Comparison of ENCODE assay signal across 22 cellular contexts in the genomic region with DNA sequence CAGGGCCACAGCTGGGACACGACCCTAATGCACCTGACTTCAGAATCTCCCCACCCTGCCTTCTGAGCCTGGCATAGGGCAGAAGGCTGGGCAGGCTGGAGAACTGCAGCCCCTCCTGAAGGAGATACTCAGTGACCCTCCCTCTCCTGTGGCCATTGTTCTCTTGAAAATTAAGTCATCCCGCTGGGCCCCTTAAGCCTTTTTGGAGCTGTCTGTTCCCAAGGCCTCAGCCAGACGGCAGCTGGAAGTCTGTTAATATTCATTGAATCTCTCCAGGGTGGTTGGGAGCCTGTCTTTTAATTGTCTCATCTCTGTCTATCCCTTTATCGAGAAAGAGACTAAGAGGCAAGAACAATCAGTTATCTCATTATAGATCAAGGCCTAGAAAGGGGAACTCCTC.
"Had no signal": no experiment of that assay in that cellular context is flagged by ENCODE, and none has a peak within 500 bp of the region (broad histone marks: within the 10 kb centered on the region; RNA-seq: fewer than 3 reads in every experiment).

No MANE protein-coding gene starts in this region.

- H3K27ac Mint-ChIP-seq: activated B cell treated with CpG ODN at 0.5 μM for 24 hours; activated CD4-positive, alpha-beta memory T cell treated with anti-CD3 and anti-CD28 coated beads for 36 hours; activated naive CD8-positive, alpha-beta T cell; activated T-helper 1 cell treated with anti-CD3 and anti-CD28 coated beads, Interleukin-12 subunit alpha, Interleukin-12 subunit beta, Interleukin-2, Interleukin-4 antibody, amounts not matched to agents 30 ng/mL and 10 ng/mL and 1 ng/mL, durations not matched to agents 14 hours and 24 hours and 36 hours; dendritic cell treated with granulocyte-macrophage colony-stimulating factor and Interleukin-4, amounts not matched to agents 40 ng/mL and 50 ng/mL, for 4 days; naive B cell; stimulated activated effector memory CD8-positive, alpha-beta T cell treated with anti-CD3 and anti-CD28 coated beads, Interleukin-12 subunit alpha, Interleukin-12 subunit beta, amount 100 ng/mL, for 72 hours; T-helper 2 cell treated with Interferon-gamma antibody and Interleukin-4, amounts not matched to agents 5 μg/mL and 100 μg/mL, for 36 hours had no signal

- H3K27ac ChIP-seq: cardiac muscle cell, pancreas, right lobe of liver, testis, upper lobe of left lung had no signal

- H3K27me3 ChIP-seq: cardiac muscle cell, pancreas, right lobe of liver, testis, upper lobe of left lung had no signal

- H3K36me3 ChIP-seq: cardiac muscle cell, pancreas, right lobe of liver, upper lobe of left lung had no signal

- H3K9me3 Mint-ChIP-seq: activated B cell treated with CpG ODN at 0.5 μM for 24 hours; activated CD4-positive, alpha-beta memory T cell treated with anti-CD3 and anti-CD28 coated beads for 36 hours; activated T-helper 1 cell treated with anti-CD3 and anti-CD28 coated beads, Interleukin-12 subunit alpha, Interleukin-12 subunit beta, Interleukin-2, Interleukin-4 antibody, amounts not matched to agents 30 ng/mL and 10 ng/mL and 1 ng/mL, durations not matched to agents 14 hours and 24 hours and 36 hours; dendritic cell treated with granulocyte-macrophage colony-stimulating factor and Interleukin-4, amounts not matched to agents 40 ng/mL and 50 ng/mL, for 4 days; stimulated activated effector memory CD8-positive, alpha-beta T cell treated with anti-CD3 and anti-CD28 coated beads, Interleukin-12 subunit alpha, Interleukin-12 subunit beta, amount 100 ng/mL, for 72 hours; T-helper 2 cell treated with Interferon-gamma antibody and Interleukin-4, amounts not matched to agents 5 μg/mL and 100 μg/mL, for 36 hours had no signal

- H3K27me3 Mint-ChIP-seq: activated CD4-positive, alpha-beta memory T cell treated with anti-CD3 and anti-CD28 coated beads for 36 hours; dendritic cell treated with granulocyte-macrophage colony-stimulating factor and Interleukin-4, amounts not matched to agents 40 ng/mL and 50 ng/mL, for 4 days had no signal

- H3K4me3 ChIP-seq: cardiac muscle cell, mucosa of descending colon, pancreas, right lobe of liver, testis, upper lobe of left lung had no signal

- H3K9me3 ChIP-seq: mucosa of descending colon, pancreas, right lobe of liver, testis, upper lobe of left lung had no signal

- H3K4me3 Mint-ChIP-seq: activated B cell treated with CpG ODN at 0.5 μM for 24 hours; activated CD4-positive, alpha-beta memory T cell treated with anti-CD3 and anti-CD28 coated beads for 36 hours; activated naive CD8-positive, alpha-beta T cell; activated T-helper 1 cell treated with anti-CD3 and anti-CD28 coated beads, Interleukin-12 subunit alpha, Interleukin-12 subunit beta, Interleukin-2, Interleukin-4 antibody, amounts not matched to agents 30 ng/mL and 10 ng/mL and 1 ng/mL, durations not matched to agents 14 hours and 24 hours and 36 hours; dendritic cell treated with granulocyte-macrophage colony-stimulating factor and Interleukin-4, amounts not matched to agents 40 ng/mL and 50 ng/mL, for 4 days; naive B cell; stimulated activated effector memory CD8-positive, alpha-beta T cell treated with anti-CD3 and anti-CD28 coated beads, Interleukin-12 subunit alpha, Interleukin-12 subunit beta, amount 100 ng/mL, for 72 hours; T-helper 2 cell treated with Interferon-gamma antibody and Interleukin-4, amounts not matched to agents 5 μg/mL and 100 μg/mL, for 36 hours had no signal

- H3K4me1 ChIP-seq: pancreas, right lobe of liver, testis, upper lobe of left lung had no signal

- DNase-seq: activated B cell treated with CpG ODN at 0.5 μM for 24 hours; activated CD4-positive, alpha-beta memory T cell treated with anti-CD3 and anti-CD28 coated beads for 36 hours; activated CD4-positive, alpha-beta T cell treated with anti-CD3 and anti-CD28 coated beads for 4 hours; activated T-cell treated with anti-CD3 and anti-CD28 coated beads for 4 hours; amniotic stem cell; effector memory CD4-positive, alpha-beta T cell; hippocampal formation; kidney; mucosa of descending colon; naive B cell; pancreas; right lobe of liver; small intestine; stimulated activated CD4-positive, alpha-beta T cell treated with anti-CD3 and anti-CD28 coated beads, Interleukin-4, amount 100 ng/mL, for 1 hour; testis; upper lobe of left lung had no signal

- H3K4me1 Mint-ChIP-seq: activated B cell treated with CpG ODN at 0.5 μM for 24 hours; naive B cell; stimulated activated effector memory CD8-positive, alpha-beta T cell treated with anti-CD3 and anti-CD28 coated beads, Interleukin-12 subunit alpha, Interleukin-12 subunit beta, amount 100 ng/mL, for 72 hours had no signal

- H3K36me3 Mint-ChIP-seq: activated CD4-positive, alpha-beta memory T cell treated with anti-CD3 and anti-CD28 coated beads for 36 hours; activated naive CD8-positive, alpha-beta T cell; naive B cell; stimulated activated effector memory CD8-positive, alpha-beta T cell treated with anti-CD3 and anti-CD28 coated beads, Interleukin-12 subunit alpha, Interleukin-12 subunit beta, amount 100 ng/mL, for 72 hours had no signal
